13 cellular contexts compared by ENCODE assay signal in genomic region chr1:153613406-153613805, GRCh38. TPM values are rescaled to one million over a fixed set of nuclear protein-coding genes. Genes with fewer than 3 reads are reported as not detected.
DNase-seq lines count a peak whose midpoint lies in the region; ATAC-seq, FAIRE-seq and TF ChIP-seq lines count a peak whose summit lies in the region.
"Had no signal": no experiment of that assay in that cellular context is flagged by ENCODE, and none has a peak within 500 bp of the region (broad histone marks: within the 10 kb centered on the region; RNA-seq: fewer than 3 reads in every experiment).

No MANE protein-coding gene starts in this region.

- peaks cover 48% of the 10 kb centered on the region for H3K79me2 ChIP-seq in GM23248 (ENCODE audit: insufficient read depth)

- H3F3A ChIP-seq in GM23248 (ENCODE audit: insufficient read depth), result peaks cover 41% of the 10 kb centered on the region

- peaks cover under 1% of the 10 kb centered on the region for H3K36me3 Mint-ChIP-seq in nephron progenitor cell (ENCODE audit: low read depth)

- H3K36me3 ChIP-seq in GM23248 (ENCODE audit: low read depth) (0 out of 2 replicates have a peak, but pooled peaks cover under 1% of the 10 kb centered on the region), breast epithelium (no peaks in the 10 kb centered on the region), liver (ENCODE audit: control insufficient read depth in 4 of 4, insufficient read depth in 3 of 4, low read depth in 1 of 4, low read length in 3 of 4) (no peaks in the 10 kb centered on the region)

- H2AFZ ChIP-seq in GM23248, result peak overlapping the region; percentile 73

- no peak for TF ChIP-seq RAD21 in liver (IDR thresholded peaks at IDR 0.05)

- peak overlapping the region; percentile 96 for H3K4me3 ChIP-seq in GM23248
- peak overlapping the region in 2 of 3 donors; percentile 68 to 83 for H3K4me3 ChIP-seq in breast epithelium
- no peak overlapping the region for H3K4me3 ChIP-seq in liver (ENCODE audit: low read depth in 1 of 3, low read length in 3 of 3)
- peak overlapping the region in 3 of 7 experiments; percentile 52 to 73 (median 59) for H3K4me3 ChIP-seq in skin epidermis

- H3K4me2 ChIP-seq in GM23248 (ENCODE audit: unreplicated experiment), result peak overlapping the region; percentile 93

- no peak for ATAC-seq in GM18498 (IDR thresholded peaks at IDR 0.05; ENCODE audit: unreplicated experiment)
- ATAC-seq: T-helper 17 cell had no signal

- H3K9me2 ChIP-seq in GM23248 (ENCODE audit: insufficient read depth), result no peaks in the 10 kb centered on the region

- DNase-seq in GM23248, result no peak
- no peak for DNase-seq in breast epithelium (ENCODE audit: low spot score in 2 of 2)
- no peak for DNase-seq in nephron progenitor cell
- no peak for DNase-seq in GM12891 (ENCODE audit: insufficient read length, low spot score)
- DNase-seq in stimulated activated CD4-positive, alpha-beta T cell treated with anti-CD3 and anti-CD28 coated beads, Interleukin-4, amount 100 ng/mL, for 4 hours, result no peak
- DNase-seq: CD4-positive, alpha-beta T cell; NCI-H1105 treated with DMSO at 0.1 percent for 48 hours; NCI-H774; T-helper 17 cell had no signal

- no peaks in the 10 kb centered on the region for H3K9me3 Mint-ChIP-seq in nephron progenitor cell
- H3K9me3 Mint-ChIP-seq: CD4-positive, alpha-beta T cell had no signal

- no peak overlapping the region for H3K4me3 Mint-ChIP-seq in nephron progenitor cell
- H3K4me3 Mint-ChIP-seq: CD4-positive, alpha-beta T cell; T-helper 17 cell had no signal

- H3K4me1 ChIP-seq in GM23248 (ENCODE audit: insufficient read depth) (peaks cover 42% of the 10 kb centered on the region), breast epithelium (peaks cover 16 to 41% of the 10 kb centered on the region in 2 donors), liver (ENCODE audit: control insufficient read depth in 4 of 4, insufficient read depth in 4 of 4, low read length in 3 of 4) (peaks cover 23 to 63% (median 43%) of the 10 kb centered on the region in 4 donors)

- TF ChIP-seq POLR2A in breast epithelium (IDR thresholded peaks at IDR 0.05) (no peak), GM12891 (IDR thresholded peaks at IDR 0.05; ENCODE audit: low read depth, low read length) (no peak)

- intact Hi-C loops in breast epithelium (cut with DNase I; ENCODE audit: low total_unique reads), result no loop called here

- 78 to 86% methylated on average over 5 of the region's 5 CpGs for WGBS in GM23248 (ENCODE audit: low coverage in 1 of 2, low lambda C conversion rate in 2 of 2, missing lambda C conversion rate in 2 of 2), 2 experiments
- 83% methylated on average over 5 of the region's 5 CpGs for WGBS in liver

- FAIRE-seq in GM12891 (lab: Jason Lieb, UNC), result no peak

- peaks cover 7% of the 10 kb centered on the region for H3K27me3 Mint-ChIP-seq in nephron progenitor cell (ENCODE audit: low read depth, poor library complexity)
- H3K27me3 Mint-ChIP-seq: CD4-positive, alpha-beta T cell had no signal

- H3K9me3 ChIP-seq in GM23248 (ENCODE audit: low read depth), result no peaks in the 10 kb centered on the region
- no peaks in the 10 kb centered on the region for H3K9me3 ChIP-seq in breast epithelium
- H3K9me3 ChIP-seq in liver (ENCODE audit: control insufficient read depth in 4 of 4, low read length in 3 of 4), result no peaks in the 10 kb centered on the region

- no peak for TF ChIP-seq CTCF in breast epithelium (IDR thresholded peaks at IDR 0.05)
- TF ChIP-seq CTCF in liver (IDR thresholded peaks at IDR 0.05; ENCODE audit: low read depth, low read length, missing input control), result no peak
- no peak for TF ChIP-seq CTCF in nephron progenitor cell (IDR thresholded peaks at IDR 0.05)

- H3K4me1 Mint-ChIP-seq in nephron progenitor cell, result peaks cover 56% of the 10 kb centered on the region

- no peak overlapping the region for H3K27ac Mint-ChIP-seq in nephron progenitor cell
- H3K27ac Mint-ChIP-seq: CD4-positive, alpha-beta T cell; T-helper 17 cell had no signal

- H4K20me1 ChIP-seq in GM23248 (ENCODE audit: insufficient read depth), result no peaks in the 10 kb centered on the region

- H3K9ac ChIP-seq in GM23248, result peak overlapping the region; percentile 97
- H3K9ac ChIP-seq in liver (ENCODE audit: low read depth in 1 of 2, low read length in 2 of 2), result peak overlapping the region in 1 of 2 donors; percentile 8

- in situ Hi-C loops in GM23248 (cut with MboI), result no loop called here

- no peaks in the 10 kb centered on the region for H3K27me3 ChIP-seq in GM23248 (replicated peaks; ENCODE audit: insufficient read depth)
- no peaks in the 10 kb centered on the region for H3K27me3 ChIP-seq in breast epithelium
- no peaks in the 10 kb centered on the region for H3K27me3 ChIP-seq in liver (ENCODE audit: control insufficient read depth in 4 of 4, insufficient read depth in 4 of 4, low read length in 3 of 4)

- peak overlapping the region; percentile 76 for H3K27ac ChIP-seq in GM23248
- H3K27ac ChIP-seq in breast epithelium, result peak overlapping the region; percentile 98 to 100
- H3K27ac ChIP-seq in liver (ENCODE audit: low read depth in 1 of 2, low read length in 2 of 2), result peak overlapping the region; percentile 90 to 95
- peak overlapping the region in 20 of 21 experiments; percentile 78 to 98 (median 94) for H3K27ac ChIP-seq in skin epidermis

TF ChIP-seq in liver, 16 proteins besides CTCF, POLR2A, EP300 and RAD21 (continues in another document):
- no peak for TF ChIP-seq NR2F2 (IDR thresholded peaks at IDR 0.05)
- TF ChIP-seq HNF4A (conservative IDR thresholded peaks at IDR 0.05), result no peak
- TF ChIP-seq ATF3 (IDR thresholded peaks at IDR 0.05), result no peak
- no peak for TF ChIP-seq TAF1 (conservative IDR thresholded peaks at IDR 0.05)
- no peak for TF ChIP-seq FOXA1 (IDR thresholded peaks at IDR 0.05)
- no peak for TF ChIP-seq GABPA (IDR thresholded peaks at IDR 0.05 in 1 of 2, conservative IDR thresholded peaks at IDR 0.05 in 1 of 2)
- TF ChIP-seq MAX (IDR thresholded peaks at IDR 0.05), result no peak
- no peak for TF ChIP-seq EGR1 (IDR thresholded peaks at IDR 0.05; ENCODE audit: low read depth in 2 of 2)
- TF ChIP-seq HNF4G (IDR thresholded peaks at IDR 0.05), result no peak
- no peak for TF ChIP-seq RXRA (IDR thresholded peaks at IDR 0.05)

TF ChIP-seq in GM12891, 5 proteins besides CTCF, POLR2A, EP300 and RAD21:
- TF ChIP-seq PAX5 (IDR thresholded peaks at IDR 0.05; ENCODE audit: insufficient read depth, low read length, severe bottlenecking) (no peak), POLR2AphosphoS5 (IDR thresholded peaks at IDR 0.05; ENCODE audit: low read depth, low read length) (no peak), SPI1 (IDR thresholded peaks at IDR 0.05; ENCODE audit: low read depth, low read length) (no peak), POU2F2 (IDR thresholded peaks at IDR 0.05; ENCODE audit: low read depth, low read length) (no peak), TAF1 (IDR thresholded peaks at IDR 0.05; ENCODE audit: low read depth, low read length) (no peak)

RNA-seq across cellular contexts. Expression of gene S100A16, which starts 0.5 kb away (rescaled TPM):
- 495 and 615 TPM in 2 replicates for total RNA-seq in GM23248 (2014; rRNA removed; shearing (Covaris generic))
- 801 and 826 TPM in 2 replicates for polyA plus RNA-seq in GM23248 (2016; fragmentation: Nextera tagmentation; extraction: Ambion mirVana)
- 100 to 1,000 TPM in 2 of 3 donors, 10 to 100 TPM in 1; 52.0 to 154 (median 102) TPM for total RNA-seq in breast epithelium
- total RNA-seq in liver, result 10 to 100 TPM; 27.3 to 53.6 TPM
- polyA plus RNA-seq in liver, result 100 to 1,000 TPM; 110 to 142 TPM
- polyA plus RNA-seq in GM12891 (2012; ENCODE audit: low read depth, missing spikeins), result not detected
- total RNA-seq: activated CD8-positive, alpha-beta memory T cell treated with anti-CD3 and anti-CD28 coated beads for 36 hours; CD4-positive, alpha-beta T cell; T-helper 17 cell had no signal

RNA-seq across cellular contexts. Expression of gene S100A14, which starts 2.7 kb away (rescaled TPM):
- 2.1 TPM in 1 of 2 replicates, not detected in the other for total RNA-seq in GM23248 (2014; rRNA removed; shearing (Covaris generic))
- polyA plus RNA-seq in GM23248 (2016; fragmentation: Nextera tagmentation; extraction: Ambion mirVana) (0.31 and 0.32 TPM in 2 replicates), liver (1 to 10 TPM; 2.3 to 4.3 TPM)
- total RNA-seq in breast epithelium (10 to 100 TPM in 2 of 3 donors, not detected in 1; 70.1 to 99.2 TPM), liver (1 to 10 TPM; 1.7 to 4.4 TPM)
- polyA plus RNA-seq in GM12891 (2012; ENCODE audit: low read depth, missing spikeins), result 0.83 TPM
- total RNA-seq: activated CD8-positive, alpha-beta memory T cell treated with anti-CD3 and anti-CD28 coated beads for 36 hours; CD4-positive, alpha-beta T cell; T-helper 17 cell had no signal

RNA-seq across cellular contexts. Expression of gene S100A13, which starts 13.9 kb away (rescaled TPM):
- total RNA-seq in GM23248 (2014; rRNA removed; shearing (Covaris generic)), result 127 and 159 TPM in 2 replicates
- polyA plus RNA-seq in GM23248 (2016; fragmentation: Nextera tagmentation; extraction: Ambion mirVana) (540 and 552 TPM in 2 replicates), liver (10 to 100 TPM; 20.5 to 23.0 TPM)
- total RNA-seq in breast epithelium (100 to 1,000 TPM; 163 to 221 (median 198) TPM), liver (10 to 100 TPM in 1 of 2 donors, 1 to 10 TPM in 1; 5.3 to 10.8 TPM)
- polyA plus RNA-seq in GM12891 (2012; ENCODE audit: low read depth, missing spikeins), result 19.4 TPM

RNA-seq across cellular contexts. Expression of gene S100A1, which starts 14.8 kb away (rescaled TPM):
- not detected in 2 replicates for total RNA-seq in GM23248 (2014; rRNA removed; shearing (Covaris generic))
- polyA plus RNA-seq in GM23248 (2016; fragmentation: Nextera tagmentation; extraction: Ambion mirVana), result 0.30 TPM in 1 of 2 replicates, not detected in the other
- total RNA-seq in breast epithelium, result 10 to 100 TPM in 2 of 3 donors, 1 to 10 TPM in 1; 6.1 to 40.0 (median 28.5) TPM
- total RNA-seq in liver, result under 1 TPM; 0.33 TPM
- under 1 TPM; 0.21 to 0.25 TPM for polyA plus RNA-seq in liver
- polyA plus RNA-seq in GM12891 (2012; ENCODE audit: low read depth, missing spikeins), result 1.6 TPM
- total RNA-seq: activated CD8-positive, alpha-beta memory T cell treated with anti-CD3 and anti-CD28 coated beads for 36 hours; CD4-positive, alpha-beta T cell; T-helper 17 cell had no signal

RNA-seq across cellular contexts. Expression of gene CHTOP, which starts 20.5 kb away (rescaled TPM):
- total RNA-seq in GM23248 (2014; rRNA removed; shearing (Covaris generic)), result 26.9 and 37.8 TPM in 2 replicates
- polyA plus RNA-seq in GM23248 (2016; fragmentation: Nextera tagmentation; extraction: Ambion mirVana) (42.2 and 44.2 TPM in 2 replicates), liver (10 to 100 TPM; 16.4 to 21.9 TPM)
- total RNA-seq in breast epithelium (100 to 1,000 TPM in 1 of 3 donors, 10 to 100 TPM in 2; 37.1 to 112 (median 71.8) TPM), liver (10 to 100 TPM; 26.8 to 30.9 TPM)
- polyA plus RNA-seq in GM12891 (2012; ENCODE audit: low read depth, missing spikeins), result 41.7 TPM

Comparison
In these comparisons a context has a peak if more than half of its experiments do, and no peak if none do; other contexts are left out.
1. H3K4me3 ChIP-seq: peak in GM23248 (single experiment) and breast epithelium (2 of 3); none in liver (0 of 3).
2. RNA of gene S100A13, which starts 13.9 kb away (total RNA-seq): 163 to 221 TPM in breast epithelium and 127 to 159 TPM in GM23248; 5.3 to 10.8 TPM in liver; every median in the first group is over 10 times any median in the second.
3. Peak in every context shown above with its lines, with median percentiles within 50 percentile points of each other: H3K27ac ChIP-seq.